ENCODE assay signal across 1 cellular context in genomic region chr14:105153739-105154475, GRCh38.
TF ChIP-seq lines count a peak whose summit lies in the region.

No MANE protein-coding gene starts in this region.

TF ChIP-seq in H1, 55 proteins besides CTCF, POLR2A, EP300 and RAD21:
- TF ChIP-seq CHD7 (IDR thresholded peaks at IDR 0.05; ENCODE audit: insufficient replicate concordance, low read length) (no peak), TAF7 (optimal IDR thresholded peaks at IDR 0.05; ENCODE audit: borderline replicate concordance, low read depth, low read length) (no peak), CBX5 (IDR thresholded peaks at IDR 0.05; ENCODE audit: low read depth, low read length) (no peak), TBP (IDR thresholded peaks at IDR 0.05; ENCODE audit: low read depth, low read length) (no peak), CHD2 (IDR thresholded peaks at IDR 0.05; ENCODE audit: low read length) (no peak), SP1 (IDR thresholded peaks at IDR 0.05; ENCODE audit: low read depth, low read length) (no peak), MAX (IDR thresholded peaks at IDR 0.05) (no peak), CEBPB (IDR thresholded peaks at IDR 0.05; ENCODE audit: low read depth, low read length) (no peak), KDM4A (IDR thresholded peaks at IDR 0.05; ENCODE audit: low read depth, low read length, severe bottlenecking) (no peak), POLR2AphosphoS5 (IDR thresholded peaks at IDR 0.05; ENCODE audit: low read depth, low read length) (no peak), CHD1 (IDR thresholded peaks at IDR 0.05; ENCODE audit: low read depth, low read length) (no peak), TAF1 (IDR thresholded peaks at IDR 0.05; ENCODE audit: low read depth, low read length) (no peak), HDAC6 (IDR thresholded peaks at IDR 0.05; ENCODE audit: low read depth, low read length) (no peak), CBX8 (IDR thresholded peaks at IDR 0.05; ENCODE audit: borderline replicate concordance, low read depth, low read length) (no peak), BCL11A (IDR thresholded peaks at IDR 0.05; ENCODE audit: low read depth in 2 of 2, low read length in 2 of 2) (no peak), TCF12 (IDR thresholded peaks at IDR 0.05; ENCODE audit: low read depth, low read length) (no peak), KDM5A (IDR thresholded peaks at IDR 0.05; ENCODE audit: low read length) (no peak), ZNF274 (IDR thresholded peaks at IDR 0.05; ENCODE audit: borderline replicate concordance, extremely low read depth, low read length) (no peak), NRF1 (IDR thresholded peaks at IDR 0.05; ENCODE audit: low read depth, low read length) (no peak)
TF ChIP-seq in H1: peak in this region for 0.
